14 cellular contexts compared by ENCODE assay signal in the genomic region with DNA sequence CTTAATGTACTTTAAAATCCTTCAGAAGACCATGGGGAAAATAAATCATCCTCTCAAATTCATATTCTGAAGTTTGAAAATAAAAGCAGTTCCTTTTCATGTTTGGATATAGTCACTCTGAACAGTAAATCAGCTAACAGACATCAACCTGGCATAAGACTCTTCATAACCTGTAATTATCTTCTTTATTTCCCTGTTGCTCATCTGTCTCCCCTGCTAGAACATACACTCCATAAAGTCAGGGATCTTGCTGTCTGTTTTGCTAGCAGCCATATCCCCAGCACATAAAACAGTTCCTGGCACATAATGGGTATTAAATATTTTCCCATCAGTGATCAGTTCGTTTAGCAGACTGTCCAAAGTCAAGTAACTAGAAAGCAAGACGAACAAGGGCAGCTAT. TPM values are rescaled to one million over a fixed set of nuclear protein-coding genes. Genes with fewer than 3 reads are reported as not detected.
A peak's percentile ranks its signal among the peaks of the same experiment; 100 is the strongest.
DNase-seq lines count a peak whose midpoint lies in the region; ATAC-seq and TF ChIP-seq lines count a peak whose summit lies in the region.
"Had no signal": no experiment of that assay in that cellular context is flagged by ENCODE, and none has a peak within 500 bp of the region (broad histone marks: within the 10 kb centered on the region; RNA-seq: fewer than 3 reads in every experiment).

No MANE protein-coding gene starts in this region.

- peaks cover 75% of the 10 kb centered on the region for H4K20me1 ChIP-seq in IMR-90 (ENCODE audit: insufficient read depth, low read length)
- H4K20me1 ChIP-seq in osteoblast (ENCODE audit: insufficient read depth, low read length) = peaks cover 47% of the 10 kb centered on the region

- H4K12ac ChIP-seq in trophoblast cell (ENCODE audit: low read depth, low read length) = no peak overlapping the region

- no peak overlapping the region for H4K8ac ChIP-seq in IMR-90 (ENCODE audit: low read depth in 2 of 2, low read length in 2 of 2)
- H4K8ac ChIP-seq in trophoblast cell (ENCODE audit: low read depth, low read length) = no peak overlapping the region

- CTCF ChIA-PET in CD4-positive, alpha-beta memory T cell (lab: Charles Lee; ENCODE audit: partially characterized antibody) = no interaction called here
- CTCF ChIA-PET in IMR-90 (lab: Yijun Ruan, JAX) = no interaction called here

- no peak for DNase-seq in CD4-positive, alpha-beta memory T cell
- DNase-seq in IMR-90 (no peak), breast epithelium (ENCODE audit: low spot score in 2 of 2) (no peak), osteoblast (ENCODE audit: insufficient read length, low spot score, missing footprints) (peak; percentile 6), GM20000 (ENCODE audit: low spot score) (no peak), endothelial cell (ENCODE audit: low spot score) (no peak), trophoblast cell (no peak)
- DNase-seq: activated CD4-positive, alpha-beta T cell treated with anti-CD3 and anti-CD28 coated beads, Interleukin-2, amount 50 U/mL, for 1 hour; activated gamma-delta T cell; stimulated activated CD4-positive, alpha-beta T cell treated with anti-CD3 and anti-CD28 coated beads, Interleukin-4, amount 100 ng/mL, for 4 hours; stimulated activated naive CD4-positive, alpha-beta T cell treated with Interleukin-2 at 50 U/mL for 16 hours had no signal

- no peaks in the 10 kb centered on the region for H3K27me3 Mint-ChIP-seq in CD4-positive, alpha-beta memory T cell
- H3K27me3 Mint-ChIP-seq in endothelial cell (ENCODE audit: unreplicated experiment) = peaks cover 6% of the 10 kb centered on the region

- H3K23ac ChIP-seq in IMR-90 (ENCODE audit: low read depth, low read length) = peak overlapping the region; percentile 45; the same call in 1 of the 2 replicates
- no peak overlapping the region for H3K23ac ChIP-seq in trophoblast cell (ENCODE audit: low read length)

- H2BK120ac ChIP-seq in IMR-90 (ENCODE audit: low read depth, low read length) = no peak overlapping the region
- no peak overlapping the region for H2BK120ac ChIP-seq in trophoblast cell (ENCODE audit: insufficient read depth, low read length, poor library complexity)

- peaks cover 15% of the 10 kb centered on the region for H3K9me1 ChIP-seq in IMR-90 (ENCODE audit: insufficient read depth, low read length)

- H3K4me3 Mint-ChIP-seq in CD4-positive, alpha-beta memory T cell = peak overlapping the region in 2 of 8 donors; percentile 8 to 9
- no peak overlapping the region for H3K4me3 Mint-ChIP-seq in endothelial cell (ENCODE audit: unreplicated experiment)

- no peak overlapping the region for H3K4ac ChIP-seq in IMR-90 (ENCODE audit: low read depth, low read length)
- H3K4ac ChIP-seq in trophoblast cell (ENCODE audit: low read depth, low read length) = no peak overlapping the region

- no peak for TF ChIP-seq POLR2A in IMR-90 (IDR thresholded peaks at IDR 0.05; ENCODE audit: low read depth, low read length)
- TF ChIP-seq POLR2A in breast epithelium (IDR thresholded peaks at IDR 0.05) = no peak

- H2AK9ac ChIP-seq in IMR-90 (replicated peaks; ENCODE audit: low read depth, low read length, poor library complexity) = no peak overlapping the region

- H2BK15ac ChIP-seq in IMR-90 (ENCODE audit: low read depth, low read length) = no peak overlapping the region

- no peaks in the 10 kb centered on the region for H3K36me3 ChIP-seq in CD4-positive, alpha-beta memory T cell (ENCODE audit: insufficient read depth, low read length)
- H3K36me3 ChIP-seq in IMR-90 (ENCODE audit: control insufficient read depth, insufficient read depth, low read length) (no peaks in the 10 kb centered on the region), breast epithelium (no peaks in the 10 kb centered on the region), osteoblast (ENCODE audit: insufficient read depth, low read length) (no peaks in the 10 kb centered on the region), trophoblast cell (ENCODE audit: control insufficient read depth in 1 of 2, insufficient read depth in 2 of 2, low read length in 2 of 2) (no peaks in the 10 kb centered on the region)
- H3K36me3 ChIP-seq: HAP-1 had no signal

- intact Hi-C loops in CD4-positive, alpha-beta memory T cell (cut with micrococcal nuclease) = no loop called here
- intact Hi-C loops in IMR-90 (cut with micrococcal nuclease) (no loop called here), breast epithelium (cut with DNase I; ENCODE audit: low total_unique reads) (no loop called here)

- TF ChIP-seq CTCF in IMR-90 (conservative IDR thresholded peaks at IDR 0.05; ENCODE audit: low read depth, low read length) (no peak), breast epithelium (IDR thresholded peaks at IDR 0.05) (no peak), osteoblast (IDR thresholded peaks at IDR 0.05; ENCODE audit: extremely low read depth, low read depth, low read length) (no peak), GM20000 (IDR thresholded peaks at IDR 0.05; ENCODE audit: extremely low read depth, missing control alignments) (no peak), endothelial cell (IDR thresholded peaks at IDR 0.05; ENCODE audit: unreplicated experiment) (no peak)

- H2BK5ac ChIP-seq in IMR-90 (ENCODE audit: low read depth, low read length, poor library complexity, severe bottlenecking) (no peak overlapping the region), trophoblast cell (ENCODE audit: low read depth, low read length, poor library complexity) (no peak overlapping the region)

- peaks cover 38 to 76% (median 57%) of the 10 kb centered on the region in 4 donors for H3K4me1 Mint-ChIP-seq in CD4-positive, alpha-beta memory T cell
- peaks cover 61% of the 10 kb centered on the region for H3K4me1 Mint-ChIP-seq in endothelial cell (ENCODE audit: unreplicated experiment)

- H3K14ac ChIP-seq in IMR-90 (replicated peaks; ENCODE audit: low read depth, low read length) = 0 out of 2 replicates have a peak overlapping the region, but pooled peaks have one; percentile 8
- no peak overlapping the region for H3K14ac ChIP-seq in trophoblast cell (ENCODE audit: low read length)

- H2AFZ ChIP-seq in IMR-90 (replicated peaks; ENCODE audit: low read length, poor library complexity) (no peak overlapping the region), osteoblast (ENCODE audit: low read length) (no peak overlapping the region), trophoblast cell (ENCODE audit: insufficient read depth, low read length, poor library complexity) (no peak overlapping the region)

- POLR2A ChIA-PET in CD4-positive, alpha-beta memory T cell (lab: Charles Lee; ENCODE audit: partially characterized antibody) = no interaction called here
- POLR2A ChIA-PET in IMR-90 (lab: Charles Lee; ENCODE audit: unreplicated experiment) = no interaction called here

- H3K27ac Mint-ChIP-seq in CD4-positive, alpha-beta memory T cell = peak overlapping the region in 4 of 7 donors; percentile 49 to 85 (median 66)
- H3K27ac Mint-ChIP-seq in endothelial cell (ENCODE audit: unreplicated experiment) = no peak overlapping the region

- BruUV-seq in IMR-90 (replicated peaks; lab: Mats Ljungman, UMichigan) = no TSS peak

- peaks cover 4 to 7% of the 10 kb centered on the region in 2 donors for H3K36me3 Mint-ChIP-seq in CD4-positive, alpha-beta memory T cell
- peaks cover 12% of the 10 kb centered on the region for H3K36me3 Mint-ChIP-seq in endothelial cell (ENCODE audit: low read depth, unreplicated experiment)

- H3K79me1 ChIP-seq in IMR-90 (ENCODE audit: low read depth in 1 of 2, low read length in 2 of 2) (peaks cover 2 to 51% of the 10 kb centered on the region in 2 experiments; a peak in 3 of 4 replicates), trophoblast cell (ENCODE audit: low read length) (no peaks in the 10 kb centered on the region)

- peaks cover 100% of the 10 kb centered on the region for H3K79me2 ChIP-seq in osteoblast (ENCODE audit: insufficient read depth, low read length)
- H3K79me2 ChIP-seq in trophoblast cell (ENCODE audit: control insufficient read depth, insufficient read depth, low read length, poor library complexity) = peaks cover 6% of the 10 kb centered on the region

- peak overlapping the region; percentile 41; the same call in 1 of the 2 replicates for H3K18ac ChIP-seq in IMR-90 (ENCODE audit: low read depth, low read length)
- H3K18ac ChIP-seq in trophoblast cell (ENCODE audit: low read length) = no peak overlapping the region

- H4K91ac ChIP-seq in IMR-90 (ENCODE audit: insufficient read depth, low read depth, low read length) (no peak overlapping the region), trophoblast cell (ENCODE audit: low read depth, low read length) (no peak overlapping the region)

- no peak overlapping the region for H3K4me3 ChIP-seq in CD4-positive, alpha-beta memory T cell (ENCODE audit: low read length in 2 of 2)
- H3K4me3 ChIP-seq in IMR-90 (ENCODE audit: insufficient read depth, low read depth, low read length) = no peak overlapping the region
- H3K4me3 ChIP-seq in breast epithelium = no peak overlapping the region
- H3K4me3 ChIP-seq in osteoblast (ENCODE audit: insufficient read depth, low read length) = no peak overlapping the region
- no peak overlapping the region for H3K4me3 ChIP-seq in trophoblast cell (ENCODE audit: low read depth, low read length)
- H3K4me3 ChIP-seq: BLaER1 treated with 17β-estradiol and CSF1 and Interleukin-3, amounts not matched to agents 10 nM and 100 nM; HAP-1 had no signal

- in situ Hi-C loops in IMR-90 (cut with MboI; ENCODE audit: low sequenced_read_pairs) = no loop called here

- H3K27me3 ChIP-seq in CD4-positive, alpha-beta memory T cell (ENCODE audit: insufficient read depth, low read length) = no peaks in the 10 kb centered on the region
- H3K27me3 ChIP-seq in IMR-90 (ENCODE audit: control insufficient read depth, insufficient read depth, low read length) (no peaks in the 10 kb centered on the region), breast epithelium (no peaks in the 10 kb centered on the region), osteoblast (ENCODE audit: insufficient read depth, low read length) (no peaks in the 10 kb centered on the region), trophoblast cell (ENCODE audit: insufficient read depth, low read length) (no peaks in the 10 kb centered on the region)
- H3K27me3 ChIP-seq: BLaER1 treated with 17β-estradiol and CSF1 and Interleukin-3, amounts not matched to agents 10 nM and 100 nM had no signal

- no peak overlapping the region for H3K56ac ChIP-seq in IMR-90 (ENCODE audit: extremely low read depth, insufficient read depth, low read length)

- peaks cover 46% of the 10 kb centered on the region for H3K4me1 ChIP-seq in CD4-positive, alpha-beta memory T cell (ENCODE audit: insufficient read depth, low read length)
- H3K4me1 ChIP-seq in IMR-90 (ENCODE audit: control insufficient read depth, insufficient read depth, low read length) (peaks cover 31% of the 10 kb centered on the region), breast epithelium (peaks cover 13 to 20% of the 10 kb centered on the region in 2 donors), osteoblast (ENCODE audit: insufficient read depth, low read length) (peaks cover 55% of the 10 kb centered on the region), trophoblast cell (ENCODE audit: control insufficient read depth in 1 of 2, insufficient read depth in 2 of 2, low read length in 2 of 2) (no peaks in the 10 kb centered on the region)

- no peaks in the 10 kb centered on the region for H3K9me3 ChIP-seq in CD4-positive, alpha-beta memory T cell (ENCODE audit: control insufficient read depth in 1 of 2, low read length in 2 of 2)
- no peaks in the 10 kb centered on the region for H3K9me3 ChIP-seq in IMR-90 (ENCODE audit: control insufficient read depth, insufficient read depth, low read length)
- H3K9me3 ChIP-seq in breast epithelium = no peaks in the 10 kb centered on the region
- no peaks in the 10 kb centered on the region for H3K9me3 ChIP-seq in osteoblast (ENCODE audit: low read depth, low read length)
- no peaks in the 10 kb centered on the region for H3K9me3 ChIP-seq in trophoblast cell (ENCODE audit: insufficient read depth, low read depth, low read length)
- H3K9me3 ChIP-seq: HAP-1 had no signal

- dilution Hi-C loops in IMR-90 (cut with HindIII; ENCODE audit: low sequenced_read_pairs, unreplicated experiment) = no loop called here

- 40% methylated on average over 1 of the region's 2 CpGs; no CpG with 5 or more reads in 1 of the 2 experiments for WGBS in IMR-90 (ENCODE audit: extremely low coverage in 2 of 2, insufficient read length in 1 of 2), 2 experiments
- no CpG with 5 or more reads among the region's 2 CpGs for WGBS in trophoblast cell (ENCODE audit: extremely low coverage, insufficient coverage, insufficient read length)

- H3K9me3 Mint-ChIP-seq in CD4-positive, alpha-beta memory T cell = no peaks in the 10 kb centered on the region
- H3K9me3 Mint-ChIP-seq in endothelial cell (ENCODE audit: unreplicated experiment) = no peaks in the 10 kb centered on the region

- peak overlapping the region; percentile 60; the same call in 1 of the 2 replicates for H3K4me2 ChIP-seq in IMR-90 (ENCODE audit: low read depth, low read length)
- H3K4me2 ChIP-seq in osteoblast (ENCODE audit: insufficient read depth, low read length) = peak overlapping the region; percentile 13
- no peak overlapping the region for H3K4me2 ChIP-seq in trophoblast cell (ENCODE audit: low read length)

- no peak for TF ChIP-seq RAD21 in IMR-90 (IDR thresholded peaks at IDR 0.05; ENCODE audit: low read length)

- H2BK12ac ChIP-seq in trophoblast cell (ENCODE audit: low read length) = no peak overlapping the region

- no peak for ATAC-seq in IMR-90 (ENCODE audit: low read depth)
- no peak for ATAC-seq in activated CD4-positive, CD25-positive, alpha-beta regulatory T cell treated with anti-CD3 and anti-CD28 coated beads, Interleukin-2, amount 50 U/mL, for 24 hours

- 0 out of 2 replicates have a peak overlapping the region, but pooled peaks have one; percentile 13 for H2BK20ac ChIP-seq in IMR-90 (ENCODE audit: low read depth, low read length)

- H3K9ac ChIP-seq in IMR-90 (ENCODE audit: low read depth, low read length) (no peak overlapping the region), trophoblast cell (ENCODE audit: low read length) (no peak overlapping the region)

- H3K27ac ChIP-seq in CD4-positive, alpha-beta memory T cell (ENCODE audit: low read depth, low read length) = no peak overlapping the region
- H3K27ac ChIP-seq in IMR-90 (ENCODE audit: insufficient read depth, low read length) = no peak overlapping the region
- H3K27ac ChIP-seq in breast epithelium = peak overlapping the region; percentile 92 to 98
- H3K27ac ChIP-seq in osteoblast (ENCODE audit: low read depth, low read length) = peak overlapping the region; percentile 35
- H3K27ac ChIP-seq in trophoblast cell (ENCODE audit: low read depth, low read length) = no peak overlapping the region
- H3K27ac ChIP-seq: BLaER1 treated with 17β-estradiol and CSF1 and Interleukin-3, amounts not matched to agents 10 nM and 100 nM had no signal

- H2AK5ac ChIP-seq in IMR-90 (ENCODE audit: low read depth, low read length) = no peak overlapping the region
- H2AK5ac ChIP-seq in trophoblast cell (ENCODE audit: low read length) = no peak overlapping the region

- H4K5ac ChIP-seq in IMR-90 (ENCODE audit: low read depth, low read length) = peak overlapping the region; percentile 61; the same call in 1 of the 2 replicates

RNA-seq across cellular contexts. Expression of gene VGLL4, which starts 11.2 kb away (rescaled TPM):
- 10 to 100 TPM; 29.2 to 30.3 TPM for total RNA-seq in CD4-positive, alpha-beta memory T cell
- 10 to 100 TPM; 15.1 to 21.9 TPM for polyA plus RNA-seq in CD4-positive, alpha-beta memory T cell
- 26.2 and 34.2 TPM in 2 replicates for total RNA-seq in IMR-90 (2012; rRNA removed)
- 35.4 and 45.8 TPM in 2 replicates for polyA plus RNA-seq in IMR-90 (2012; rRNA removed)
- polyA plus RNA-seq in IMR-90 (2012; cell fraction: cytosol; rRNA removed) = 36.0 and 50.5 TPM in 2 replicates
- polyA plus RNA-seq in IMR-90 (2012; cell fraction: nucleus; rRNA removed; ENCODE audit: low replicate concordance) = 72.1 and 93.1 TPM in 2 replicates
- 10 to 100 TPM; 48.0 to 90.0 (median 68.5) TPM for total RNA-seq in breast epithelium
- total RNA-seq in osteoblast = 58.0 and 68.8 TPM in 2 replicates
- 120 TPM for total RNA-seq in endothelial cell (ENCODE audit: unreplicated experiment)
- 44.1 and 47.0 TPM in 2 replicates for polyA plus RNA-seq in trophoblast cell (2013)

Comparison
In these comparisons a context has a peak if more than half of its experiments do, and no peak if none do; other contexts are left out.
1. H3K27ac ChIP-seq: peak in breast epithelium (2 of 2) and osteoblast (single experiment); none in CD4-positive, alpha-beta memory T cell (single experiment), IMR-90 (single experiment) and trophoblast cell (single experiment).